ENCODE assay signal across 24 cellular contexts in genomic region chr19:6450166-6450565, GRCh38. TPM values are rescaled to one million over a fixed set of nuclear protein-coding genes. Genes with fewer than 3 reads are reported as not detected.
DNase-seq lines count a peak whose midpoint lies in the region; ATAC-seq lines count a peak whose summit lies in the region.
"Had no signal": no experiment of that assay in that cellular context is flagged by ENCODE, and none has a peak within 500 bp of the region (broad histone marks: within the 10 kb centered on the region; RNA-seq: fewer than 3 reads in every experiment).

No MANE protein-coding gene starts in this region.

- DNase-seq in caudate nucleus (lab: John Stamatoyannopoulos, UW) (peak in 43 of 61 donors; percentile 2 to 89 (median 37)), nucleus accumbens (lab: John Stamatoyannopoulos, UW) (peak in 29 of 56 donors; percentile 2 to 66 (median 34)), HT-29 (ENCODE audit: low spot score) (no peak), left colon (no peak)
- no peak for DNase-seq in stimulated activated effector memory CD8-positive, alpha-beta T cell treated with anti-CD3 and anti-CD28 coated beads, Interleukin-12 subunit alpha, Interleukin-12 subunit beta, amount 100 ng/mL, for 72 hours (ENCODE audit: low spot score in 2 of 2)
- DNase-seq in naive thymus-derived CD8-positive, alpha-beta T cell: no peak
- DNase-seq: 8988T; ACHN; AML-193; BE2C; CD4-positive, alpha-beta T cell; CD8-positive, alpha-beta memory T cell; DMS 273 treated with DMSO at 0.1 percent for 48 hours; DMS79; EL; GDM1; GM23248; H7; HCEC 1CT had no signal

- H3K4me3 Mint-ChIP-seq in stimulated activated effector memory CD8-positive, alpha-beta T cell treated with anti-CD3 and anti-CD28 coated beads, Interleukin-12 subunit alpha, Interleukin-12 subunit beta, amount 100 ng/mL, for 72 hours: no peak overlapping the region
- no peak overlapping the region for H3K4me3 Mint-ChIP-seq in naive thymus-derived CD8-positive, alpha-beta T cell
- H3K4me3 Mint-ChIP-seq: CD14-positive monocyte; CD4-positive, alpha-beta T cell; CD8-positive, alpha-beta memory T cell had no signal

- no peaks in the 10 kb centered on the region for H3K4me1 Mint-ChIP-seq in stimulated activated effector memory CD8-positive, alpha-beta T cell treated with anti-CD3 and anti-CD28 coated beads, Interleukin-12 subunit alpha, Interleukin-12 subunit beta, amount 100 ng/mL, for 72 hours
- H3K4me1 Mint-ChIP-seq in naive thymus-derived CD8-positive, alpha-beta T cell: peaks cover 0 to 4% (median 0%) of the 10 kb centered on the region in 4 donors
- H3K4me1 Mint-ChIP-seq: CD14-positive monocyte; CD8-positive, alpha-beta memory T cell had no signal

- ATAC-seq in stimulated activated effector memory CD8-positive, alpha-beta T cell treated with anti-CD3 and anti-CD28 coated beads, Interleukin-12 subunit alpha, Interleukin-12 subunit beta, amount 100 ng/mL, for 72 hours: no peak
- ATAC-seq in naive thymus-derived CD8-positive, alpha-beta T cell: no peak
- ATAC-seq in left colon: no peak
- ATAC-seq: A549, GM12878 had no signal

- intact Hi-C loops in left colon (cut with DNase I, micrococcal nuclease): no loop called here

- H3K9me3 Mint-ChIP-seq in stimulated activated effector memory CD8-positive, alpha-beta T cell treated with anti-CD3 and anti-CD28 coated beads, Interleukin-12 subunit alpha, Interleukin-12 subunit beta, amount 100 ng/mL, for 72 hours: no peaks in the 10 kb centered on the region
- H3K9me3 Mint-ChIP-seq in naive thymus-derived CD8-positive, alpha-beta T cell: peaks cover 0 to 17% (median 2%) of the 10 kb centered on the region in 9 donors

- peak overlapping the region; percentile 89 for H3K27ac ChIP-seq in caudate nucleus (ENCODE audit: low read depth, low read length)
- H3K27ac ChIP-seq: A549; BLaER1 treated with 17β-estradiol and CSF1 and Interleukin-3, amounts not matched to agents 10 nM and 100 nM; GM23248 had no signal

- POLR2A ChIA-PET in naive thymus-derived CD8-positive, alpha-beta T cell (lab: Charles Lee): no interaction called here

- peaks cover 5% of the 10 kb centered on the region for H3K36me3 Mint-ChIP-seq in stimulated activated effector memory CD8-positive, alpha-beta T cell treated with anti-CD3 and anti-CD28 coated beads, Interleukin-12 subunit alpha, Interleukin-12 subunit beta, amount 100 ng/mL, for 72 hours
- H3K36me3 Mint-ChIP-seq in naive thymus-derived CD8-positive, alpha-beta T cell: peaks cover 15 to 41% (median 32%) of the 10 kb centered on the region in 3 donors
- H3K36me3 Mint-ChIP-seq: CD14-positive monocyte had no signal

- H3K27ac Mint-ChIP-seq in stimulated activated effector memory CD8-positive, alpha-beta T cell treated with anti-CD3 and anti-CD28 coated beads, Interleukin-12 subunit alpha, Interleukin-12 subunit beta, amount 100 ng/mL, for 72 hours: peak overlapping the region; percentile 35
- H3K27ac Mint-ChIP-seq in naive thymus-derived CD8-positive, alpha-beta T cell: peak overlapping the region in 1 of 10 donors; percentile 52
- H3K27ac Mint-ChIP-seq: CD14-positive monocyte; CD4-positive, alpha-beta T cell had no signal

- no peaks in the 10 kb centered on the region for H3K27me3 Mint-ChIP-seq in naive thymus-derived CD8-positive, alpha-beta T cell
- H3K27me3 Mint-ChIP-seq: CD4-positive, alpha-beta T cell; CD8-positive, alpha-beta memory T cell had no signal

RNA-seq across cellular contexts. Expression of gene SLC25A23, which starts 9.4 kb away (rescaled TPM):
- total RNA-seq in naive thymus-derived CD8-positive, alpha-beta T cell: 10 to 100 TPM; 19.0 to 24.5 TPM
- 10 to 100 TPM; 14.6 to 29.6 (median 15.9) TPM for polyA plus RNA-seq in naive thymus-derived CD8-positive, alpha-beta T cell
- total RNA-seq in HT-29 (2014; rRNA removed; shearing (Covaris generic)): 49.8 and 82.5 TPM in 2 replicates
- 100 to 1,000 TPM; 126 to 163 TPM for total RNA-seq in left colon

RNA-seq across cellular contexts. Expression of gene CRB3, which starts 13.9 kb away (rescaled TPM):
- 10 to 100 TPM in 1 of 2 experiments, 1 to 10 TPM in 1; 8.5 to 10.5 TPM for total RNA-seq in naive thymus-derived CD8-positive, alpha-beta T cell
- polyA plus RNA-seq in naive thymus-derived CD8-positive, alpha-beta T cell: 1 to 10 TPM; 4.3 to 5.8 (median 5.7) TPM
- total RNA-seq in HT-29 (2014; rRNA removed; shearing (Covaris generic)): 91.6 and 101 TPM in 2 replicates
- total RNA-seq in left colon: 100 to 1,000 TPM; 106 to 148 TPM
- total RNA-seq: GM23248 had no signal
- polyA plus RNA-seq: CD14-positive monocyte, GM23248 had no signal

RNA-seq across cellular contexts. Expression of gene SLC25A41, which starts 16.6 kb away (rescaled TPM):
- under 1 TPM; 0.62 to 0.96 TPM for total RNA-seq in naive thymus-derived CD8-positive, alpha-beta T cell
- polyA plus RNA-seq in naive thymus-derived CD8-positive, alpha-beta T cell: under 1 TPM in 1 of 3 donors, not detected in 2; 0.38 TPM
- 0.08 and 0.13 TPM in 2 replicates for total RNA-seq in HT-29 (2014; rRNA removed; shearing (Covaris generic))
- under 1 TPM; 0.47 to 0.85 TPM for total RNA-seq in left colon
- total RNA-seq: GM23248, H1 had no signal
- polyA plus RNA-seq: CD14-positive monocyte; CD8-positive, alpha-beta memory T cell; GM23248 had no signal

RNA-seq across cellular contexts. Expression of gene KHSRP, which starts 25.6 kb away (rescaled TPM):
- 100 to 1,000 TPM; 159 to 167 TPM for total RNA-seq in naive thymus-derived CD8-positive, alpha-beta T cell
- polyA plus RNA-seq in naive thymus-derived CD8-positive, alpha-beta T cell: 10 to 100 TPM; 14.5 to 26.2 (median 14.7) TPM
- total RNA-seq in HT-29 (2014; rRNA removed; shearing (Covaris generic)): 143 and 160 TPM in 2 replicates
- 100 to 1,000 TPM; 191 to 214 TPM for total RNA-seq in left colon

RNA-seq across cellular contexts. Expression of gene DENND1C, which starts 31.4 kb away (rescaled TPM):
- 100 to 1,000 TPM; 105 to 110 TPM for total RNA-seq in naive thymus-derived CD8-positive, alpha-beta T cell
- polyA plus RNA-seq in naive thymus-derived CD8-positive, alpha-beta T cell: 100 to 1,000 TPM in 1 of 3 donors, 10 to 100 TPM in 2; 35.4 to 106 (median 67.7) TPM
- total RNA-seq in HT-29 (2014; rRNA removed; shearing (Covaris generic)): not detected in 2 replicates
- 1 to 10 TPM; 2.8 TPM for total RNA-seq in left colon
- total RNA-seq: GM23248 had no signal
- polyA plus RNA-seq: GM23248 had no signal

Comparison
In these comparisons a context has a peak if more than half of its experiments do, and no peak if none do; other contexts are left out.
1. DNase-seq: peak in caudate nucleus (43 of 61) and nucleus accumbens (29 of 56); none in stimulated activated effector memory CD8-positive, alpha-beta T cell treated with anti-CD3 and anti-CD28 coated beads, Interleukin-12 subunit alpha, Interleukin-12 subunit beta, amount 100 ng/mL, for 72 hours (0 of 2), naive thymus-derived CD8-positive, alpha-beta T cell (0 of 10), HT-29 (single experiment) and left colon (0 of 2).